35 cellular contexts compared by ENCODE assay signal in genomic region chr2:49186050-49186648, GRCh38. TPM values are rescaled to one million over a fixed set of nuclear protein-coding genes. Genes with fewer than 3 reads are reported as not detected.
"Had no signal": no experiment of that assay in that cellular context is flagged by ENCODE, and none has a peak within 500 bp of the region (broad histone marks: within the 10 kb centered on the region; RNA-seq: fewer than 3 reads in every experiment).

No MANE protein-coding gene starts in this region.

- H3K27ac ChIP-seq: neutrophil, pancreas, prostate gland, right lobe of liver, sigmoid colon, stomach, thoracic aorta, thyroid gland, tibial nerve, upper lobe of left lung, vagina had no signal

- H3K4me3 ChIP-seq: pancreas, prostate gland, right lobe of liver, sigmoid colon, stomach, thoracic aorta, thyroid gland, tibial nerve, upper lobe of left lung, vagina had no signal

- H3K4me1 Mint-ChIP-seq: nephron progenitor cell; neural crest cell; stimulated activated effector memory CD8-positive, alpha-beta T cell treated with anti-CD3 and anti-CD28 coated beads, Interleukin-12 subunit alpha, Interleukin-12 subunit beta, amount 100 ng/mL, for 72 hours; stimulated activated naive B cell treated with anti-CD40 and anti-IgM and Interleukin-4, amounts not matched to agents 10 μg/mL and 1 μg/mL and 100 μg/mL, for 72 hours had no signal

- FAIRE-seq: pancreas, small intestine, urothelium cell line had no signal

- H3K27ac Mint-ChIP-seq: natural killer cell treated with Interleukin-12 subunit alpha and Interleukin-12 subunit beta and Interleukin-15 and Interleukin-18, amount 100 ng/mL, for 72 hours; nephron progenitor cell; stimulated activated effector memory CD8-positive, alpha-beta T cell treated with anti-CD3 and anti-CD28 coated beads, Interleukin-12 subunit alpha, Interleukin-12 subunit beta, amount 100 ng/mL, for 72 hours; stimulated activated naive B cell treated with anti-CD40 and anti-IgM and Interleukin-4, amounts not matched to agents 10 μg/mL and 1 μg/mL and 100 μg/mL, for 72 hours; stimulated activated naive CD8-positive, alpha-beta T cell treated with anti-CD3 and anti-CD28 coated beads, Interleukin-15, Interleukin-2, amounts not matched to agents 100 ng/mL and 50 ng/mL, for 24 hours had no signal

- H3K9me3 ChIP-seq: neutrophil, pancreas, prostate gland, right lobe of liver, sigmoid colon, thoracic aorta, thyroid gland, tibial nerve, upper lobe of left lung, vagina had no signal

- DNase-seq: nephron progenitor cell; nucleus accumbens; pancreas; retina; right cardiac atrium; sigmoid colon; small intestine; stimulated activated CD4-positive, alpha-beta T cell treated with anti-CD3 and anti-CD28 coated beads, Interleukin-15, amount 100 ng/mL, for 24 hours; stimulated activated CD4-positive, alpha-beta T cell treated with anti-CD3 and anti-CD28 coated beads, Interleukin-2, amount 100 ng/mL, for 24 hours; stimulated activated CD4-positive, alpha-beta T cell treated with anti-CD3 and anti-CD28 coated beads, Interleukin-2, amount 100 ng/mL, for 48 hours; stimulated activated CD4-positive, alpha-beta T cell treated with anti-CD3 and anti-CD28 coated beads, Interleukin-4, amount 100 ng/mL, for 24 hours; stimulated activated naive B cell treated with anti-CD40 and anti-IgM and Interleukin-4, amounts not matched to agents 10 μg/mL and 1 μg/mL and 100 μg/mL, for 72 hours; stimulated activated naive CD4-positive, alpha-beta T cell treated with Interleukin-2 at 50 U/mL for 16 hours; stomach; thyroid gland; trophoblast cell; upper lobe of left lung had no signal

- ATAC-seq: natural killer cell treated with Interleukin-12 subunit alpha and Interleukin-12 subunit beta and Interleukin-15 and Interleukin-18, amount 100 ng/mL, for 72 hours; pancreas; right cardiac atrium; right lobe of liver; stimulated activated effector memory CD8-positive, alpha-beta T cell treated with anti-CD3 and anti-CD28 coated beads, Interleukin-12 subunit alpha, Interleukin-12 subunit beta, amount 100 ng/mL, for 72 hours; stimulated activated naive B cell treated with anti-CD40 and anti-IgM and Interleukin-4, amounts not matched to agents 10 μg/mL and 1 μg/mL and 100 μg/mL, for 72 hours had no signal

- H3K27me3 Mint-ChIP-seq: natural killer cell treated with Interleukin-12 subunit alpha and Interleukin-12 subunit beta and Interleukin-15 and Interleukin-18, amount 100 ng/mL, for 72 hours; stimulated activated naive B cell treated with anti-CD40 and anti-IgM and Interleukin-4, amounts not matched to agents 10 μg/mL and 1 μg/mL and 100 μg/mL, for 72 hours; stimulated activated naive CD8-positive, alpha-beta T cell treated with anti-CD3 and anti-CD28 coated beads, Interleukin-15, Interleukin-2, amounts not matched to agents 100 ng/mL and 50 ng/mL, for 24 hours had no signal

- H3K4me1 ChIP-seq: pancreas, prostate gland, right lobe of liver, sigmoid colon, stomach, thyroid gland, tibial nerve, upper lobe of left lung, vagina had no signal

- H3K27me3 ChIP-seq: neutrophil, pancreas, right lobe of liver, sigmoid colon, stomach, thyroid gland, tibial nerve, upper lobe of left lung, vagina had no signal

- H3K36me3 Mint-ChIP-seq: natural killer cell treated with Interleukin-12 subunit alpha and Interleukin-12 subunit beta and Interleukin-15 and Interleukin-18, amount 100 ng/mL, for 72 hours; stimulated activated effector memory CD8-positive, alpha-beta T cell treated with anti-CD3 and anti-CD28 coated beads, Interleukin-12 subunit alpha, Interleukin-12 subunit beta, amount 100 ng/mL, for 72 hours; stimulated activated naive B cell treated with anti-CD40 and anti-IgM and Interleukin-4, amounts not matched to agents 10 μg/mL and 1 μg/mL and 100 μg/mL, for 72 hours had no signal

- H3K36me3 ChIP-seq: neutrophil, pancreas, prostate gland, right lobe of liver, sigmoid colon, stomach, thoracic aorta, thyroid gland, tibial nerve, upper lobe of left lung, vagina had no signal

- H3K4me3 Mint-ChIP-seq: natural killer cell treated with Interleukin-12 subunit alpha and Interleukin-12 subunit beta and Interleukin-15 and Interleukin-18, amount 100 ng/mL, for 72 hours; nephron progenitor cell; neural crest cell; stimulated activated effector memory CD8-positive, alpha-beta T cell treated with anti-CD3 and anti-CD28 coated beads, Interleukin-12 subunit alpha, Interleukin-12 subunit beta, amount 100 ng/mL, for 72 hours; stimulated activated naive B cell treated with anti-CD40 and anti-IgM and Interleukin-4, amounts not matched to agents 10 μg/mL and 1 μg/mL and 100 μg/mL, for 72 hours; stimulated activated naive CD8-positive, alpha-beta T cell treated with anti-CD3 and anti-CD28 coated beads, Interleukin-15, Interleukin-2, amounts not matched to agents 100 ng/mL and 50 ng/mL, for 24 hours had no signal

RNA-seq across cellular contexts. Expression of gene FSHR, which starts 31.8 kb away (rescaled TPM):
- total RNA-seq: natural killer cell treated with Interleukin-12 subunit alpha and Interleukin-12 subunit beta and Interleukin-15 and Interleukin-18, amount 100 ng/mL, for 72 hours; neural crest cell; omental fat pad; osteocyte; pancreas; posterior vena cava; pulmonary artery endothelial cell; sigmoid colon; stomach; subcutaneous adipose tissue; temporal lobe; thoracic aorta; tibial nerve; upper lobe of left lung; ureter; vagina had no signal
- polyA plus RNA-seq: pancreas, sigmoid colon, small intestine, stomach had no signal
